Comparison of ENCODE assay signal across 27 cellular contexts in genomic region chr17:44343510-44344209, GRCh38. TPM values are rescaled to one million over a fixed set of nuclear protein-coding genes. Genes with fewer than 3 reads are reported as not detected.
DNase-seq lines count a peak whose midpoint lies in the region; ATAC-seq and TF ChIP-seq lines count a peak whose summit lies in the region.
"Had no signal": no experiment of that assay in that cellular context is flagged by ENCODE, and none has a peak within 500 bp of the region (broad histone marks: within the 10 kb centered on the region; RNA-seq: fewer than 3 reads in every experiment).

No MANE protein-coding gene starts in this region.

- no peaks in the 10 kb centered on the region for H3K27me3 ChIP-seq in BLaER1 treated with 17β-estradiol and CSF1 and Interleukin-3, amounts not matched to agents 10 nM and 100 nM
- peaks cover 3% of the 10 kb centered on the region; the same call in 1 of the 2 replicates for H3K27me3 ChIP-seq in KMS-11 (ENCODE audit: insufficient read depth, low read depth)
- H3K27me3 ChIP-seq in esophagus squamous epithelium: no peaks in the 10 kb centered on the region
- no peaks in the 10 kb centered on the region for H3K27me3 ChIP-seq in neutrophil
- no peaks in the 10 kb centered on the region for H3K27me3 ChIP-seq in Peyer's patch
- no peaks in the 10 kb centered on the region for H3K27me3 ChIP-seq in CD8-positive, alpha-beta T cell (ENCODE audit: insufficient read depth, low read length)
- H3K27me3 ChIP-seq: ascending aorta, gastrocnemius medialis had no signal

- no peak for ATAC-seq in CD8-positive, alpha-beta T cell
- ATAC-seq: activated naive CD4-positive, alpha-beta T cell treated with anti-CD3 and anti-CD28 coated beads, Interleukin-2, amount 50 U/mL, for 72 hours; gastrocnemius medialis; right cardiac atrium had no signal

- peaks cover 0 to 7% (median 0%) of the 10 kb centered on the region in 11 experiments; a peak in 3 of 22 replicates for H3K9me3 ChIP-seq in BLaER1 treated with 17β-estradiol and CSF1 and Interleukin-3, amounts not matched to agents 10 nM and 100 nM (replicated peaks in 1 of 11)
- H3K9me3 ChIP-seq in esophagus squamous epithelium: no peaks in the 10 kb centered on the region
- H3K9me3 ChIP-seq in neutrophil: no peaks in the 10 kb centered on the region
- no peaks in the 10 kb centered on the region for H3K9me3 ChIP-seq in Peyer's patch
- H3K9me3 ChIP-seq in CD8-positive, alpha-beta T cell (ENCODE audit: low read length): no peaks in the 10 kb centered on the region
- H3K9me3 ChIP-seq: ascending aorta, gastrocnemius medialis had no signal

- peaks cover 0 to 31% (median 11%) of the 10 kb centered on the region in 11 experiments; a peak in 16 of 22 replicates for H4K20me1 ChIP-seq in BLaER1 treated with 17β-estradiol and CSF1 and Interleukin-3, amounts not matched to agents 10 nM and 100 nM
- H4K20me1 ChIP-seq in KMS-11 (ENCODE audit: insufficient read depth): no peaks in the 10 kb centered on the region

- peaks cover 14% of the 10 kb centered on the region for H3K27me3 Mint-ChIP-seq in CD8-positive, alpha-beta T cell (ENCODE audit: low read depth)

- H3K4me1 ChIP-seq in BLaER1 treated with 17β-estradiol and CSF1 and Interleukin-3, amounts not matched to agents 10 nM and 100 nM: peaks cover 45 to 71% (median 56%) of the 10 kb centered on the region in 10 experiments
- H3K4me1 ChIP-seq in KMS-11 (ENCODE audit: low read depth, poor library complexity, severe bottlenecking) (peaks cover 22% of the 10 kb centered on the region), esophagus squamous epithelium (peaks cover 28 to 86% (median 29%) of the 10 kb centered on the region in 3 donors), neutrophil (ENCODE audit: control insufficient read depth in 1 of 2, insufficient read depth in 1 of 2, low read depth in 1 of 2, low read length in 1 of 2) (peaks cover 89 to 90% of the 10 kb centered on the region in 2 experiments), Peyer's patch (peaks cover 0 to 20% (median 6%) of the 10 kb centered on the region in 4 donors)
- H3K4me1 ChIP-seq in CD8-positive, alpha-beta T cell (ENCODE audit: insufficient read depth, low read length): peaks cover 12% of the 10 kb centered on the region

- intact Hi-C loops in esophagus squamous epithelium (cut with DNase I): no loop called here
- intact Hi-C loops in CD8-positive, alpha-beta T cell (cut with DNase I, micrococcal nuclease): loop anchor here in 1 of 2 experiments (10.0 kb wide), 1 partner anchor 279 kb away; the partner anchor contains the start of gene LSM12

- H3K4me3 Mint-ChIP-seq in CD8-positive, alpha-beta T cell: no peak overlapping the region

- peaks cover 20% of the 10 kb centered on the region for H3K4me1 Mint-ChIP-seq in CD8-positive, alpha-beta T cell (ENCODE audit: low read depth)

- 0 out of 22 replicates have a peak overlapping the region, but pooled peaks of 3 of the 11 experiments have one; percentile 78 to 95 (median 89) for H3K27ac ChIP-seq in BLaER1 treated with 17β-estradiol and CSF1 and Interleukin-3, amounts not matched to agents 10 nM and 100 nM
- H3K27ac ChIP-seq in KMS-11 (no peak overlapping the region), esophagus squamous epithelium (peak overlapping the region; percentile 96 to 100 (median 98)), neutrophil (peak overlapping the region; percentile 93), Peyer's patch (no peak overlapping the region)
- no peak overlapping the region for H3K27ac ChIP-seq in CD8-positive, alpha-beta T cell (ENCODE audit: low read depth, low read length)
- H3K27ac ChIP-seq: parathyroid adenoma had no signal

- peak overlapping the region; percentile 88; the same call in 1 of the 2 replicates for H2AFZ ChIP-seq in KMS-11 (ENCODE audit: low read depth)

- peaks cover 4% of the 10 kb centered on the region for H3K36me3 Mint-ChIP-seq in CD8-positive, alpha-beta T cell

- H3K4me3 ChIP-seq in BLaER1 treated with 17β-estradiol and CSF1 and Interleukin-3, amounts not matched to agents 10 nM and 100 nM: no peak overlapping the region
- no peak overlapping the region for H3K4me3 ChIP-seq in KMS-11 (IDR thresholded peaks at IDR 0.05; ENCODE audit: insufficient read depth, low read depth, low read length)
- H3K4me3 ChIP-seq in esophagus squamous epithelium: no peak overlapping the region
- no peak overlapping the region for H3K4me3 ChIP-seq in neutrophil (ENCODE audit: low read depth in 1 of 2, low read length in 1 of 2)
- no peak overlapping the region for H3K4me3 ChIP-seq in Peyer's patch
- H3K4me3 ChIP-seq in CD8-positive, alpha-beta T cell (ENCODE audit: low read depth, low read length): no peak overlapping the region

- POLR2A ChIA-PET in CD8-positive, alpha-beta T cell (lab: Charles Lee): interaction anchor here (0.7 to 2.4 kb wide), 3 partner anchors 11 to 220 kb away, joined by 3 to 10 read pairs (median 3); partner anchors contain the start of gene HDAC5

- peak overlapping the region; percentile 74 to 97 (median 94); a peak in 20 of 22 replicates for H3K4me2 ChIP-seq in BLaER1 treated with 17β-estradiol and CSF1 and Interleukin-3, amounts not matched to agents 10 nM and 100 nM
- H3K4me2 ChIP-seq in KMS-11: no peak overlapping the region; the same call in 1 of the 2 replicates

- no peaks in the 10 kb centered on the region for H3K79me2 ChIP-seq in KMS-11 (ENCODE audit: insufficient read depth, low read depth)

- H3K9ac ChIP-seq in BLaER1 treated with 17β-estradiol and CSF1 and Interleukin-3, amounts not matched to agents 10 nM and 100 nM: peak overlapping the region in 4 of 11 experiments; percentile 15 to 85 (median 62); a peak in 2 of 22 replicates
- H3K9ac ChIP-seq in KMS-11: no peak overlapping the region
- H3K9ac ChIP-seq: parathyroid adenoma had no signal

- WGBS in esophagus squamous epithelium, 2 donors: 56 to 57% methylated on average over 11 of the region's 11 CpGs

- no peak for TF ChIP-seq POLR2A in esophagus squamous epithelium (IDR thresholded peaks at IDR 0.05)
- TF ChIP-seq POLR2A in Peyer's patch (IDR thresholded peaks at IDR 0.05): no peak

- TF ChIP-seq CTCF in KMS-11 (conservative IDR thresholded peaks at IDR 0.05; ENCODE audit: low read depth, low read length): no peak
- no peak for TF ChIP-seq CTCF in esophagus squamous epithelium (IDR thresholded peaks at IDR 0.05)
- TF ChIP-seq CTCF in neutrophil (IDR thresholded peaks at IDR 0.05): no peak
- no peak for TF ChIP-seq CTCF in Peyer's patch (IDR thresholded peaks at IDR 0.05)
- no peak for TF ChIP-seq CTCF in CD8-positive, alpha-beta T cell (IDR thresholded peaks at IDR 0.05)

- CTCF ChIA-PET in CD8-positive, alpha-beta T cell (lab: Charles Lee): interaction anchor here (0.7 to 1.4 kb wide), 2 partner anchors 12 to 142 kb away, joined by 4 to 5 read pairs; no protein-coding TSS in a partner anchor

- H3K36me3 ChIP-seq in BLaER1 treated with 17β-estradiol and CSF1 and Interleukin-3, amounts not matched to agents 10 nM and 100 nM: peaks cover 0 to 2% (median 0%) of the 10 kb centered on the region in 11 experiments; a peak in 5 of 22 replicates
- H3K36me3 ChIP-seq in KMS-11 (ENCODE audit: insufficient read depth) (no peaks in the 10 kb centered on the region), esophagus squamous epithelium (peaks cover 0 to 4% (median 0%) of the 10 kb centered on the region in 3 donors), neutrophil (peaks cover 1% of the 10 kb centered on the region), Peyer's patch (no peaks in the 10 kb centered on the region)
- no peaks in the 10 kb centered on the region for H3K36me3 ChIP-seq in CD8-positive, alpha-beta T cell (ENCODE audit: insufficient read depth, low read length)
- H3K36me3 ChIP-seq: ascending aorta, gastrocnemius medialis had no signal

- no peaks in the 10 kb centered on the region for H3K9me3 Mint-ChIP-seq in CD8-positive, alpha-beta T cell
- H3K9me3 Mint-ChIP-seq: activated naive CD4-positive, alpha-beta T cell treated with anti-CD3 and anti-CD28 coated beads, Interleukin-2, amount 50 U/mL, for 72 hours; central memory CD8-positive, alpha-beta T cell; HFFc6 had no signal

- DNase-seq in esophagus squamous epithelium (lab: John Stamatoyannopoulos, UW) (no peak), Peyer's patch (no peak), NCI-H446 treated with DMSO at 0.1 percent for 48 hours (lab: John Stamatoyannopoulos, UW) (no peak), HCEC 1CT (no peak)
- no peak for DNase-seq in CD8-positive, alpha-beta T cell
- DNase-seq: activated T-cell treated with anti-CD3 and anti-CD28 coated beads, Interleukin-2, amount 50 U/mL, for 48 hours; erythroblast; gastrocnemius medialis; HFFc6; kidney glomerular epithelial cell; MV-4-11; NCI-H1694 treated with DMSO at 0.1 percent for 48 hours; NCI-H69; OCI-M1; SHP77; stimulated activated CD8-positive, alpha-beta memory T cell treated with anti-CD3 and anti-CD28 coated beads, Interleukin-4, amount 100 ng/mL, for 48 hours; T-helper 1 cell had no signal

- H3K27ac Mint-ChIP-seq in CD8-positive, alpha-beta T cell: no peak overlapping the region
- H3K27ac Mint-ChIP-seq: HFFc6 had no signal

RNA-seq across cellular contexts. Expression of gene GRN, which starts 1.4 kb away (rescaled TPM):
- total RNA-seq in esophagus squamous epithelium (1,000 to 10,000 TPM in 1 of 4 donors, 100 to 1,000 TPM in 3; 428 to 1,204 (median 642) TPM), Peyer's patch (100 to 1,000 TPM; 145 to 678 (median 492) TPM)
- 10 to 100 TPM in 1 of 2 experiments, 1 to 10 TPM in 1; 8.5 to 13.2 TPM for total RNA-seq in CD8-positive, alpha-beta T cell

RNA-seq across cellular contexts. Expression of gene SLC25A39, which starts 19.0 kb away (rescaled TPM):
- total RNA-seq in esophagus squamous epithelium (100 to 1,000 TPM in 2 of 4 donors, 10 to 100 TPM in 2; 93.2 to 148 (median 107) TPM), Peyer's patch (100 to 1,000 TPM in 3 of 4 donors, 10 to 100 TPM in 1; 97.7 to 155 (median 129) TPM)
- total RNA-seq in CD8-positive, alpha-beta T cell: 10 to 100 TPM; 73.1 to 77.7 TPM

RNA-seq across cellular contexts. Expression of gene FAM171A2, which starts 20.0 kb away (rescaled TPM):
- 10 to 100 TPM in 1 of 4 donors, 1 to 10 TPM in 2, under 1 TPM in 1; 0.35 to 17.4 (median 3.2) TPM for total RNA-seq in esophagus squamous epithelium
- 1 to 10 TPM in 1 of 4 donors, under 1 TPM in 2, not detected in 1; 0.27 to 5.0 (median 0.88) TPM for total RNA-seq in Peyer's patch
- under 1 TPM; 0.24 to 0.44 TPM for total RNA-seq in CD8-positive, alpha-beta T cell

RNA-seq across cellular contexts. Expression of gene RUNDC3A, which starts 35.3 kb away (rescaled TPM):
- total RNA-seq in esophagus squamous epithelium (1 to 10 TPM in 2 of 4 donors, under 1 TPM in 2; 0.23 to 1.1 (median 0.81) TPM), Peyer's patch (10 to 100 TPM in 1 of 4 donors, 1 to 10 TPM in 2, under 1 TPM in 1; 0.88 to 14.9 (median 3.8) TPM)
- total RNA-seq in CD8-positive, alpha-beta T cell: under 1 TPM in 1 of 2 experiments, not detected in 1; 0.19 TPM
- total RNA-seq: ascending aorta, gastrocnemius medialis, lung microvascular endothelial cell had no signal

RNA-seq across cellular contexts. Expression of gene ITGA2B, which starts 45.8 kb away (rescaled TPM):
- total RNA-seq in esophagus squamous epithelium: under 1 TPM in 3 of 4 donors, not detected in 1; 0.26 to 0.76 (median 0.70) TPM
- 1 to 10 TPM in 1 of 4 donors, not detected in 3; 2.5 TPM for total RNA-seq in Peyer's patch
- total RNA-seq in CD8-positive, alpha-beta T cell: 1 to 10 TPM in 1 of 2 experiments, under 1 TPM in 1; 0.28 to 1.1 TPM
- total RNA-seq: ascending aorta, HT-29 had no signal

Comparison
In these comparisons a context has a peak if more than half of its experiments do, and no peak if none do; other contexts are left out.
1. H3K27ac ChIP-seq: peak in esophagus squamous epithelium (4 of 4) and neutrophil (single experiment); none in KMS-11 (single experiment), Peyer's patch (0 of 4) and CD8-positive, alpha-beta T cell (single experiment).
2. RNA of gene GRN, which starts 1.4 kb away (total RNA-seq): 428 to 1,204 TPM in esophagus squamous epithelium and 145 to 678 TPM in Peyer's patch; 8.5 to 13.2 TPM in CD8-positive, alpha-beta T cell; every median in the first group is over 10 times any median in the second.